In the genomic region with DNA sequence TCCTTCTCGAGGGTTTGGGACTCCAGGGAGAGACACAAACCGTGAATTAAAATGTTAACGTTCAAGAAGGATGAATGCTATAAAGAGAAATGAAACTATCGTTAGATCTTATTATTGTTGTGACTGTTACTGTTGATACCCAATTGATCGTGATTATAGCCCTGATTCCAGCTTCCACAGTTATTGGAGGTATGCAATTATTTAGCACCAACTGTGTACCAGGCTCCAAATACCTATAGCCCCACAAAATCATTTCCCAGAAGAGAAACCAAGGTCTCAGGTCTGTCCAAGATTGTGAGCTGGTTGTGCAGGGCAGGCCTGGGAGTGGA, we compare ENCODE assay signal across 11 cellular contexts. TPM values are rescaled to one million over a fixed set of nuclear protein-coding genes. Genes with fewer than 3 reads are reported as not detected.
DNase-seq lines count a peak whose midpoint lies in the region; ATAC-seq and TF ChIP-seq lines count a peak whose summit lies in the region.
"Had no signal": no experiment of that assay in that cellular context is flagged by ENCODE, and none has a peak within 500 bp of the region (broad histone marks: within the 10 kb centered on the region; RNA-seq: fewer than 3 reads in every experiment).

No MANE protein-coding gene starts in this region.

- H3K27ac ChIP-seq in left ventricle myocardium inferior (replicated peaks) = peak overlapping the region; percentile 98
- H3K27ac ChIP-seq in right atrium auricular region = peak overlapping the region; percentile 92 to 95
- peak overlapping the region; percentile 84 for H3K27ac ChIP-seq in psoas muscle
- H3K27ac ChIP-seq in aorta (ENCODE audit: low read depth in 1 of 2, low read length in 2 of 2) = peak overlapping the region; percentile 4 to 97

- H3K27me3 ChIP-seq in left ventricle myocardium inferior (ENCODE audit: low read depth) = no peaks in the 10 kb centered on the region
- no peaks in the 10 kb centered on the region for H3K27me3 ChIP-seq in right atrium auricular region
- H3K27me3 ChIP-seq in psoas muscle (ENCODE audit: insufficient read depth in 3 of 3, low read length in 2 of 3) = no peaks in the 10 kb centered on the region
- H3K27me3 ChIP-seq in aorta (ENCODE audit: control insufficient read depth in 1 of 2, insufficient read depth in 2 of 2, low read length in 1 of 2) = no peaks in the 10 kb centered on the region

- H3K4me3 ChIP-seq in left ventricle myocardium inferior (no peak overlapping the region), right atrium auricular region (no peak overlapping the region), psoas muscle (peak overlapping the region; percentile 15), aorta (ENCODE audit: low read length in 2 of 2) (no peak overlapping the region)

- intact Hi-C loops in left ventricle myocardium inferior (cut with micrococcal nuclease) = loop anchor here (10.0 kb wide), 1 partner anchor 88 kb away; no protein-coding TSS in a partner anchor
- intact Hi-C loops in Right ventricle myocardium inferior (cut with DNase I) = loop anchor here (2.0 kb wide), 3 partner anchors 24 to 92 kb away; no protein-coding TSS in a partner anchor
- intact Hi-C loops in psoas muscle (cut with DNase I) = no loop called here
- intact Hi-C loops in aorta (cut with DNase I) = loop anchor here in 1 of 2 donors (2.0 to 5.0 kb wide), 3 partner anchors 68 to 121 kb away; no protein-coding TSS in a partner anchor

- H3K36me3 ChIP-seq in left ventricle myocardium inferior = no peaks in the 10 kb centered on the region
- H3K36me3 ChIP-seq in right atrium auricular region = no peaks in the 10 kb centered on the region
- no peaks in the 10 kb centered on the region for H3K36me3 ChIP-seq in psoas muscle (ENCODE audit: insufficient read depth in 1 of 2, low read depth in 1 of 2)
- H3K36me3 ChIP-seq in aorta (ENCODE audit: control insufficient read depth in 1 of 2, insufficient read depth in 2 of 2, low read length in 1 of 2) = no peaks in the 10 kb centered on the region

- no peak for TF ChIP-seq CTCF in left ventricle myocardium inferior (IDR thresholded peaks at IDR 0.05; ENCODE audit: borderline replicate concordance)
- no peak for TF ChIP-seq CTCF in right atrium auricular region (IDR thresholded peaks at IDR 0.05)
- no peak for TF ChIP-seq CTCF in psoas muscle (IDR thresholded peaks at IDR 0.05)

- WGBS in psoas muscle, 3 donors = 29 to 37% (median 30%) methylated on average over 5 of the region's 5 CpGs
- 13 to 17% methylated on average over 5 of the region's 5 CpGs for WGBS in aorta, 2 donors

- peaks cover 45% of the 10 kb centered on the region for H3K4me1 ChIP-seq in left ventricle myocardium inferior
- peaks cover 0 to 43% of the 10 kb centered on the region in 2 donors for H3K4me1 ChIP-seq in right atrium auricular region
- peaks cover 29% of the 10 kb centered on the region for H3K4me1 ChIP-seq in psoas muscle
- peaks cover 0 to 4% of the 10 kb centered on the region in 2 donors for H3K4me1 ChIP-seq in aorta (ENCODE audit: control insufficient read depth in 1 of 2, insufficient read depth in 2 of 2, low read length in 2 of 2)

- DNase-seq in left ventricle myocardium inferior (no peak), Right ventricle myocardium inferior (ENCODE audit: missing footprints) (no peak), right atrium auricular region (ENCODE audit: low spot score) (no peak), psoas muscle (no peak), aorta (no peak), amniotic stem cell (lab: John Stamatoyannopoulos, UW) (no peak), T1000 (lab: John Stamatoyannopoulos, UW) (no peak), NCI-H510A (lab: John Stamatoyannopoulos, UW) (no peak)
- DNase-seq: GOT3, NCI-H526, trophoblast cell had no signal

- H3K9me3 ChIP-seq in left ventricle myocardium inferior (replicated peaks) (no peaks in the 10 kb centered on the region), right atrium auricular region (no peaks in the 10 kb centered on the region), psoas muscle (no peaks in the 10 kb centered on the region), aorta (ENCODE audit: control insufficient read depth, low read length) (no peaks in the 10 kb centered on the region)

- ATAC-seq in Right ventricle myocardium inferior (no peak), psoas muscle (no peak), aorta (ENCODE audit: low FRiP score) (no peak)

RNA-seq across cellular contexts. Expression of a gene that starts 30.1 kb away (rescaled TPM):
- 145 TPM for total RNA-seq in left ventricle myocardium inferior
- total RNA-seq in Right ventricle myocardium inferior = 164 TPM
- total RNA-seq in right atrium auricular region = 100 to 1,000 TPM; 111 to 196 TPM
- 100 to 1,000 TPM; 209 to 439 (median 325) TPM for total RNA-seq in psoas muscle
- polyA plus RNA-seq in psoas muscle = 100 to 1,000 TPM in 2 of 3 donors, 10 to 100 TPM in 1; 100.0 to 270 (median 165) TPM
- total RNA-seq in aorta = 100 to 1,000 TPM; 175 to 188 TPM
- 10 to 100 TPM; 37.5 to 37.7 TPM for polyA plus RNA-seq in aorta

Comparison
In these comparisons a context has a peak if more than half of its experiments do, and no peak if none do; other contexts are left out.
1. intact Hi-C loops: an anchor here in left ventricle myocardium inferior (10.0 kb wide) and Right ventricle myocardium inferior (2.0 kb wide); none called in psoas muscle.